Comparison of ENCODE assay signal across 18 cellular contexts in genomic region chr4:168615294-168615693, GRCh38.
DNase-seq lines count a peak whose midpoint lies in the region; ATAC-seq and TF ChIP-seq lines count a peak whose summit lies in the region.
"Had no signal": no experiment of that assay in that cellular context is flagged by ENCODE, and none has a peak within 500 bp of the region (broad histone marks: within the 10 kb centered on the region; RNA-seq: fewer than 3 reads in every experiment).

No MANE protein-coding gene starts in this region.

- H3K4me1 ChIP-seq in ectodermal cell (ENCODE audit: control insufficient read depth, insufficient read depth, low read length) (peaks cover 24% of the 10 kb centered on the region), neuronal stem cell (ENCODE audit: control insufficient read depth in 2 of 2, insufficient read depth in 1 of 2, low read depth in 1 of 2, low read length in 2 of 2) (peaks cover 3 to 6% of the 10 kb centered on the region in 2 donors), Peyer's patch (no peaks in the 10 kb centered on the region)

- no peak overlapping the region for H3K4me2 ChIP-seq in neuronal stem cell (ENCODE audit: insufficient read depth, low read length, poor library complexity, severe bottlenecking)
- H3K4me2 ChIP-seq: PC-9 had no signal

- TF ChIP-seq CTCF in Peyer's patch (IDR thresholded peaks at IDR 0.05), result no peak

- H3K14ac ChIP-seq in neuronal stem cell (ENCODE audit: low read length), result no peak overlapping the region

- H3K4me1 Mint-ChIP-seq in stimulated activated naive CD8-positive, alpha-beta T cell treated with anti-CD3 and anti-CD28 coated beads, Interleukin-15, amount 100 ng/mL, for 72 hours, result no peaks in the 10 kb centered on the region
- H3K4me1 Mint-ChIP-seq: stimulated activated memory B cell treated with anti-CD40 and anti-IgM and Interleukin-4, amounts not matched to agents 10 μg/mL and 1 μg/mL and 100 μg/mL, for 72 hours; T-helper 17 cell had no signal

- no peak overlapping the region for H2BK5ac ChIP-seq in neuronal stem cell (ENCODE audit: low read length)

- H3K27ac ChIP-seq in ectodermal cell (ENCODE audit: insufficient read depth, low read depth, low read length, poor library complexity, severe bottlenecking) (peak overlapping the region; percentile 56), neuronal stem cell (replicated peaks; ENCODE audit: low read length) (no peak overlapping the region), Peyer's patch (no peak overlapping the region)
- H3K27ac ChIP-seq: PC-9, vagina had no signal

- no peak overlapping the region for H2BK120ac ChIP-seq in neuronal stem cell (ENCODE audit: low read depth, low read length)

- no peak overlapping the region for H3K23ac ChIP-seq in neuronal stem cell (ENCODE audit: low read depth, low read length, poor library complexity)

- H3K27me3 Mint-ChIP-seq in stimulated activated naive CD8-positive, alpha-beta T cell treated with anti-CD3 and anti-CD28 coated beads, Interleukin-15, amount 100 ng/mL, for 72 hours, result peaks cover 21% of the 10 kb centered on the region
- H3K27me3 Mint-ChIP-seq: stimulated activated memory B cell treated with anti-CD40 and anti-IgM and Interleukin-4, amounts not matched to agents 10 μg/mL and 1 μg/mL and 100 μg/mL, for 72 hours had no signal

- H3K9me3 Mint-ChIP-seq in stimulated activated naive CD8-positive, alpha-beta T cell treated with anti-CD3 and anti-CD28 coated beads, Interleukin-15, amount 100 ng/mL, for 72 hours, result no peaks in the 10 kb centered on the region
- H3K9me3 Mint-ChIP-seq: stimulated activated memory B cell treated with anti-CD40 and anti-IgM and Interleukin-4, amounts not matched to agents 10 μg/mL and 1 μg/mL and 100 μg/mL, for 72 hours had no signal

- TF ChIP-seq POLR2A in Peyer's patch (IDR thresholded peaks at IDR 0.05), result no peak

- no peaks in the 10 kb centered on the region for H3K79me1 ChIP-seq in neuronal stem cell (ENCODE audit: low read depth, low read length)

- no peak overlapping the region for H3K27ac Mint-ChIP-seq in stimulated activated naive CD8-positive, alpha-beta T cell treated with anti-CD3 and anti-CD28 coated beads, Interleukin-15, amount 100 ng/mL, for 72 hours
- H3K27ac Mint-ChIP-seq: stimulated activated memory B cell treated with anti-CD40 and anti-IgM and Interleukin-4, amounts not matched to agents 10 μg/mL and 1 μg/mL and 100 μg/mL, for 72 hours; T-helper 17 cell had no signal

- no peak overlapping the region for H4K8ac ChIP-seq in neuronal stem cell (ENCODE audit: low read depth, low read length)

- H2AFZ ChIP-seq in neuronal stem cell (ENCODE audit: low read length), result peak overlapping the region; percentile 14
- H2AFZ ChIP-seq: PC-9 had no signal

- H3K4ac ChIP-seq in neuronal stem cell (ENCODE audit: low read length), result no peak overlapping the region

- H3K36me3 ChIP-seq in MG63 (no peaks in the 10 kb centered on the region), ectodermal cell (ENCODE audit: control insufficient read depth, insufficient read depth, low read length) (no peaks in the 10 kb centered on the region), neuronal stem cell (replicated peaks in 1 of 2; ENCODE audit: control insufficient read depth in 2 of 2, insufficient read depth in 2 of 2, low read length in 2 of 2) (no peaks in the 10 kb centered on the region), Peyer's patch (no peaks in the 10 kb centered on the region)
- H3K36me3 ChIP-seq: vagina had no signal

- H3K4me3 Mint-ChIP-seq in stimulated activated naive CD8-positive, alpha-beta T cell treated with anti-CD3 and anti-CD28 coated beads, Interleukin-15, amount 100 ng/mL, for 72 hours, result no peak overlapping the region
- H3K4me3 Mint-ChIP-seq: stimulated activated memory B cell treated with anti-CD40 and anti-IgM and Interleukin-4, amounts not matched to agents 10 μg/mL and 1 μg/mL and 100 μg/mL, for 72 hours; T-helper 17 cell had no signal

- no peak overlapping the region for H3K4me3 ChIP-seq in MG63
- peak overlapping the region; percentile 2 for H3K4me3 ChIP-seq in ectodermal cell (ENCODE audit: insufficient read depth, low read depth, low read length)
- H3K4me3 ChIP-seq in neuronal stem cell (ENCODE audit: low read length in 2 of 2), result no peak overlapping the region
- H3K4me3 ChIP-seq in Peyer's patch, result no peak overlapping the region
- H3K4me3 ChIP-seq: PC-9, vagina had no signal

- no peak for ATAC-seq in stimulated activated naive CD8-positive, alpha-beta T cell treated with anti-CD3 and anti-CD28 coated beads, Interleukin-15, amount 100 ng/mL, for 72 hours
- no peak for ATAC-seq in HG03108 (IDR thresholded peaks at IDR 0.05; ENCODE audit: unreplicated experiment)
- ATAC-seq: stimulated activated memory B cell treated with anti-CD40 and anti-IgM and Interleukin-4, amounts not matched to agents 10 μg/mL and 1 μg/mL and 100 μg/mL, for 72 hours; T-helper 17 cell had no signal

- no peaks in the 10 kb centered on the region for H3K9me3 ChIP-seq in MG63
- H3K9me3 ChIP-seq in ectodermal cell (ENCODE audit: control insufficient read depth, low read length), result no peaks in the 10 kb centered on the region
- H3K9me3 ChIP-seq in neuronal stem cell (replicated peaks in 1 of 2; ENCODE audit: control insufficient read depth in 2 of 2, insufficient read depth in 1 of 2, low read depth in 1 of 2, low read length in 2 of 2), result no peaks in the 10 kb centered on the region
- no peaks in the 10 kb centered on the region for H3K9me3 ChIP-seq in Peyer's patch
- H3K9me3 ChIP-seq: vagina had no signal

- H2BK12ac ChIP-seq in neuronal stem cell (ENCODE audit: low read length), result no peak overlapping the region

- H3K18ac ChIP-seq in neuronal stem cell (ENCODE audit: low read length), result peak overlapping the region; percentile 45

- peak; percentile 93 for DNase-seq in EH (ENCODE audit: low read depth)
- DNase-seq in MG63, result peak; percentile 45
- peak; percentile 20 for DNase-seq in neuronal stem cell (ENCODE audit: low spot score)
- DNase-seq in stimulated activated naive CD8-positive, alpha-beta T cell treated with anti-CD3 and anti-CD28 coated beads, Interleukin-15, amount 100 ng/mL, for 72 hours, result no peak
- DNase-seq in NCI-H2227 (lab: John Stamatoyannopoulos, UW; ENCODE audit: unreplicated experiment), result no peak
- no peak for DNase-seq in Peyer's patch
- DNase-seq: activated CD4-positive, alpha-beta T cell treated with anti-CD3 and anti-CD28 coated beads for 1 hour; effector CD4-positive, alpha-beta T cell; H7; islet precursor cell; NCI-H2227 treated with DMSO at 0.1 percent for 48 hours; stimulated activated CD4-positive, alpha-beta T cell treated with anti-CD3 and anti-CD28 coated beads, Interleukin-4, amount 100 ng/mL, for 24 hours; T-helper 17 cell had no signal

- 38 to 55% methylated on average over 4 of the region's 4 CpGs for WGBS in ectodermal cell, 2 experiments
- no CpG with 5 or more reads among the region's 4 CpGs for WGBS in neuronal stem cell (ENCODE audit: extremely low coverage in 2 of 2, insufficient read length in 2 of 2, insufficient replicate concordance in 1 of 2), 2 donors

- H4K91ac ChIP-seq in neuronal stem cell (ENCODE audit: low read depth, low read length, poor library complexity), result no peak overlapping the region

- H3K9ac ChIP-seq in neuronal stem cell (ENCODE audit: low read depth, low read length, poor library complexity), result no peak overlapping the region

- H3K27me3 ChIP-seq in MG63 (no peaks in the 10 kb centered on the region), ectodermal cell (ENCODE audit: control insufficient read depth, insufficient read depth, low read length, poor library complexity, severe bottlenecking) (no peaks in the 10 kb centered on the region), neuronal stem cell (ENCODE audit: control insufficient read depth in 3 of 3, insufficient read depth in 3 of 3, low read depth in 1 of 3, low read length in 3 of 3) (no peaks in the 10 kb centered on the region), Peyer's patch (no peaks in the 10 kb centered on the region)
- H3K27me3 ChIP-seq: vagina had no signal

- H2AK5ac ChIP-seq in neuronal stem cell (ENCODE audit: low read depth, low read length), result no peak overlapping the region

- no peak overlapping the region for H2BK15ac ChIP-seq in neuronal stem cell (ENCODE audit: low read length)

Comparison
In these comparisons a context has a peak if more than half of its experiments do, and no peak if none do; other contexts are left out.
1. DNase-seq: peak in EH (single experiment), MG63 (single experiment) and neuronal stem cell (single experiment); none in stimulated activated naive CD8-positive, alpha-beta T cell treated with anti-CD3 and anti-CD28 coated beads, Interleukin-15, amount 100 ng/mL, for 72 hours (0 of 2), NCI-H2227 (single experiment) and Peyer's patch (0 of 3).